10 cellular contexts compared by ENCODE assay signal in genomic region chr20:47362361-47363219, GRCh38. TPM values are rescaled to one million over a fixed set of nuclear protein-coding genes. Genes with fewer than 3 reads are reported as not detected.
DNase-seq lines count a peak whose midpoint lies in the region; ATAC-seq, FAIRE-seq and TF ChIP-seq lines count a peak whose summit lies in the region.
"Had no signal": no experiment of that assay in that cellular context is flagged by ENCODE, and none has a peak within 500 bp of the region (broad histone marks: within the 10 kb centered on the region; RNA-seq: fewer than 3 reads in every experiment).

No MANE protein-coding gene starts in this region.

- H3K9me3 ChIP-seq in BLaER1 (no peaks in the 10 kb centered on the region), HUES64 (ENCODE audit: insufficient read depth, low read depth, low read length) (no peaks in the 10 kb centered on the region), astrocyte (ENCODE audit: insufficient read depth, low read depth, low read length) (no peaks in the 10 kb centered on the region)

- H3K79me2 ChIP-seq in astrocyte (ENCODE audit: insufficient read depth, low read length), result no peaks in the 10 kb centered on the region

- DNase-seq in astrocyte (ENCODE audit: low read depth) (no peak), NCI-H345 (lab: John Stamatoyannopoulos, UW) (no peak), NCI-H1694 treated with DMSO at 0.1 percent for 48 hours (lab: John Stamatoyannopoulos, UW) (no peak)
- no peak for DNase-seq in activated CD4-positive, alpha-beta memory T cell treated with anti-CD3 and anti-CD28 coated beads for 36 hours
- DNase-seq: NCI-H226 had no signal

- peak overlapping the region; percentile 30; the same call in 1 of the 2 replicates for H3K4me2 ChIP-seq in BLaER1
- H3K4me2 ChIP-seq in astrocyte (ENCODE audit: low read length), result no peak overlapping the region

- POLR2A ChIA-PET in activated CD4-positive, alpha-beta memory T cell treated with anti-CD3 and anti-CD28 coated beads for 36 hours (lab: Charles Lee), result no interaction called here

- no peaks in the 10 kb centered on the region for H3K9me3 Mint-ChIP-seq in astrocyte (ENCODE audit: unreplicated experiment)
- no peaks in the 10 kb centered on the region for H3K9me3 Mint-ChIP-seq in nephron
- no peaks in the 10 kb centered on the region for H3K9me3 Mint-ChIP-seq in activated CD4-positive, alpha-beta memory T cell treated with anti-CD3 and anti-CD28 coated beads for 36 hours

- no peak overlapping the region for H2AFZ ChIP-seq in astrocyte (ENCODE audit: low read depth, low read length)

- TF ChIP-seq CTCF in astrocyte (IDR thresholded peaks at IDR 0.05; ENCODE audit: insufficient read depth, low read depth, low read length) (no peak), nephron (IDR thresholded peaks at IDR 0.05; ENCODE audit: unreplicated experiment in 3 of 3) (no peak)

- no peak for FAIRE-seq in astrocyte (lab: Jason Lieb, UNC)
- FAIRE-seq: TTC549 had no signal

- H3K4me3 ChIP-seq in BLaER1 (no peak overlapping the region), HUES64 (ENCODE audit: low read length) (no peak overlapping the region), astrocyte (ENCODE audit: insufficient read depth, low read depth, low read length) (no peak overlapping the region)

- no peaks in the 10 kb centered on the region for H3K36me3 Mint-ChIP-seq in astrocyte (ENCODE audit: low read depth, unreplicated experiment)
- H3K36me3 Mint-ChIP-seq in nephron (ENCODE audit: low read depth), result no peaks in the 10 kb centered on the region
- no peaks in the 10 kb centered on the region for H3K36me3 Mint-ChIP-seq in activated CD4-positive, alpha-beta memory T cell treated with anti-CD3 and anti-CD28 coated beads for 36 hours

- 0 out of 2 replicates have a peak overlapping the region, but pooled peaks have one; percentile 18 for H3K27ac ChIP-seq in BLaER1
- peak overlapping the region; percentile 62 for H3K27ac ChIP-seq in HUES64 (ENCODE audit: low read depth, low read length)
- H3K27ac ChIP-seq in astrocyte (ENCODE audit: low read depth, low read length), result no peak overlapping the region

- H3K36me3 ChIP-seq in BLaER1, result no peaks in the 10 kb centered on the region
- peaks cover 23% of the 10 kb centered on the region for H3K36me3 ChIP-seq in HUES64 (ENCODE audit: insufficient read depth, low read length)
- no peaks in the 10 kb centered on the region for H3K36me3 ChIP-seq in astrocyte (ENCODE audit: insufficient read depth, low read length)

- ATAC-seq in GM18520 (IDR thresholded peaks at IDR 0.05; ENCODE audit: unreplicated experiment), result no peak

- H4K20me1 ChIP-seq in BLaER1 (no peaks in the 10 kb centered on the region), astrocyte (ENCODE audit: insufficient read depth, low read length) (no peaks in the 10 kb centered on the region)

- H3K27me3 ChIP-seq in BLaER1 (no peaks in the 10 kb centered on the region), HUES64 (ENCODE audit: insufficient read depth, low read length) (no peaks in the 10 kb centered on the region), astrocyte (ENCODE audit: insufficient read depth, low read length) (no peaks in the 10 kb centered on the region)

- H3K27ac Mint-ChIP-seq in astrocyte (ENCODE audit: unreplicated experiment) (peak overlapping the region; percentile 29), nephron (peak overlapping the region; percentile 79 to 97 (median 90))
- H3K27ac Mint-ChIP-seq in activated CD4-positive, alpha-beta memory T cell treated with anti-CD3 and anti-CD28 coated beads for 36 hours, result no peak overlapping the region

- H3K9ac ChIP-seq in BLaER1, result no peak overlapping the region
- H3K9ac ChIP-seq in HUES64 (ENCODE audit: low read depth, low read length), result no peak overlapping the region; the same call in 1 of the 2 replicates
- no peak overlapping the region for H3K9ac ChIP-seq in astrocyte (ENCODE audit: low read length)

- 78% methylated on average over 17 of the region's 17 CpGs for WGBS in HUES64

- H3K27me3 Mint-ChIP-seq in astrocyte (ENCODE audit: low read depth, unreplicated experiment) (no peaks in the 10 kb centered on the region), nephron (ENCODE audit: low read depth) (peaks cover 9% of the 10 kb centered on the region)
- H3K27me3 Mint-ChIP-seq in activated CD4-positive, alpha-beta memory T cell treated with anti-CD3 and anti-CD28 coated beads for 36 hours, result no peaks in the 10 kb centered on the region

- H3K4me1 ChIP-seq in BLaER1, result peaks cover 61% of the 10 kb centered on the region
- H3K4me1 ChIP-seq in HUES64 (ENCODE audit: insufficient read depth, low read length), result peaks cover 52% of the 10 kb centered on the region
- H3K4me1 ChIP-seq in astrocyte (ENCODE audit: insufficient read depth, low read length), result peaks cover 39% of the 10 kb centered on the region

- H3K4me3 Mint-ChIP-seq in astrocyte (ENCODE audit: unreplicated experiment), result no peak overlapping the region
- peak overlapping the region in 2 of 3 experiments; percentile 2 to 13 for H3K4me3 Mint-ChIP-seq in nephron
- H3K4me3 Mint-ChIP-seq in activated CD4-positive, alpha-beta memory T cell treated with anti-CD3 and anti-CD28 coated beads for 36 hours, result no peak overlapping the region

- intact Hi-C loops in activated CD4-positive, alpha-beta memory T cell treated with anti-CD3 and anti-CD28 coated beads for 36 hours (cut with micrococcal nuclease), result no loop called here

- H3K4me1 Mint-ChIP-seq in astrocyte (ENCODE audit: low read depth, unreplicated experiment) (peaks cover 42% of the 10 kb centered on the region), nephron (peaks cover 50% of the 10 kb centered on the region)
- H3K4me1 Mint-ChIP-seq in activated CD4-positive, alpha-beta memory T cell treated with anti-CD3 and anti-CD28 coated beads for 36 hours (ENCODE audit: low read depth), result peaks cover 19% of the 10 kb centered on the region

- CTCF ChIA-PET in activated CD4-positive, alpha-beta memory T cell treated with anti-CD3 and anti-CD28 coated beads for 36 hours (lab: Charles Lee), result interaction anchor here (1.7 to 2.5 kb wide), 2 partner anchors 21 to 89 kb away, joined by 5 to 7 read pairs; no protein-coding TSS in a partner anchor

RNA-seq across cellular contexts. Expression of gene ZMYND8, which starts 6.1 kb away (rescaled TPM):
- polyA plus RNA-seq in HUES64 (2013, experiment 1 of 2), result 61.7 TPM
- 67.8 TPM for polyA plus RNA-seq in HUES64 (2013, experiment 2 of 2)
- total RNA-seq in astrocyte, result 43.9 and 45.8 TPM in 2 replicates
- total RNA-seq in activated CD4-positive, alpha-beta memory T cell treated with anti-CD3 and anti-CD28 coated beads for 36 hours, result 10 to 100 TPM; 28.1 to 29.6 TPM

Comparison
In these comparisons a context has a peak if more than half of its experiments do, and no peak if none do; other contexts are left out.
1. H3K4me3 Mint-ChIP-seq: peak in nephron (2 of 3); none in astrocyte (single experiment) and activated CD4-positive, alpha-beta memory T cell treated with anti-CD3 and anti-CD28 coated beads for 36 hours (single experiment).